Comparison of ENCODE assay signal across 8 cellular contexts in the genomic region with DNA sequence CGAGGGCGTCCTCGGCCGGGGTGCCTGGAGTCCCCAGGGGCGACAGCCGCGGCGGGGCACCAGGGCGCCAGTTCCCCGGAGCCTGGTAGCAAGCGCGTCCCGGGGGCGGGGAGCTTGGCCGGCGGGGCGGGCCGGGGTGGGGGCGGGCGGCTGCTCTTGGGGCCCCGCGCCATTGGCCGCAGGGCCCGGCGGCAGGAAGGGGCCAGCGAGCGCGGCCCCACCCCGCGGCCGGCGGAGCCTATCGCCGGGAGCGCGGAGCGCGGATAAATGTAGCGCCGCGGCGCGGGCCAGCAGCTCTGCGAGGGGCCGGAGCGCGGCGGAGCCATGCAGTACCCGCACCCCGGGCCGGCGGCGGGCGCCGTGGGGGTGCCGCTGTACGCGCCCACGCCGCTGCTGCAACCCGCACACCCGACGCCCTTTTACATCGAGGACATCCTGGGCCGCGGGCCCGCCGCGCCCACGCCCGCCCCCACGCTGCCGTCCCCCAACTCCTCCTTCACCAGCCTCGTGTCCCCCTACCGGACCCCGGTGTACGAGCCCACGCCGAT. TPM values are rescaled to one million over a fixed set of nuclear protein-coding genes. Genes with fewer than 3 reads are reported as not detected.
DNase-seq lines count a peak whose midpoint lies in the region; ATAC-seq and TF ChIP-seq lines count a peak whose summit lies in the region.

A gene (plus strand): TSS at position 293 of the 548 bp plus-strand sequence. CDS start 32 bp downstream, at position 325.

- no peak within 1 kb of the TSS for H2BK5ac ChIP-seq in mesenchymal stem cell (ENCODE audit: low read depth, low read length, poor library complexity, severe bottlenecking)

- in situ Hi-C loops in endometrial microvascular endothelial cells (cut with HindIII; ENCODE audit: inconsistent ontology term, low pct_unique_long_range_greater_than_20kb, low sequenced_read_pairs) = loop anchor here (10.0 kb wide), 1 partner anchor 135 kb away; no protein-coding TSS in a partner anchor

- peak within 1 kb of the TSS; percentile 2 to 91 for H3K4ac ChIP-seq in mesenchymal stem cell (ENCODE audit: low read depth in 1 of 2, low read length in 2 of 2)

- peak within 1 kb of the TSS; percentile 95 for H4K91ac ChIP-seq in mesenchymal stem cell (ENCODE audit: low read length)

- H2AK5ac ChIP-seq in mesenchymal stem cell (ENCODE audit: low read length, severe bottlenecking) = no peak within 1 kb of the TSS

- H3K27me3 ChIP-seq in mesenchymal stem cell (ENCODE audit: control insufficient read depth in 1 of 2, insufficient read depth in 1 of 2, low read length in 2 of 2) (peaks cover 37 to 86% of the 10 kb centered on the region in 2 experiments), thymus (ENCODE audit: control insufficient read depth, insufficient read depth) (peaks cover 51% of the 10 kb centered on the region)

- peak within 1 kb of the TSS; percentile 66 to 92 for H3K18ac ChIP-seq in mesenchymal stem cell (ENCODE audit: low read depth in 1 of 2, low read length in 2 of 2)

- H3K27ac ChIP-seq in VCaP (peak within 1 kb of the TSS; percentile 82), mesenchymal stem cell (ENCODE audit: low read length, poor library complexity, severe bottlenecking) (no peak within 1 kb of the TSS), thymus (ENCODE audit: low read depth) (peak within 1 kb of the TSS; percentile 10)

- H2BK120ac ChIP-seq in mesenchymal stem cell (ENCODE audit: low read depth, low read length) = peak within 1 kb of the TSS; percentile 91

- ATAC-seq in GM21390 (IDR thresholded peaks at IDR 0.05; ENCODE audit: unreplicated experiment) (peak; percentile 53), HG02938 (IDR thresholded peaks at IDR 0.05; ENCODE audit: unreplicated experiment) (no peak)

- H3K36me3 ChIP-seq in mesenchymal stem cell (ENCODE audit: control insufficient read depth in 1 of 2, insufficient read depth in 2 of 2, low read depth in 1 of 2, low read length in 2 of 2) (peaks cover 0 to 3% of the 10 kb centered on the region in 2 experiments), thymus (ENCODE audit: control insufficient read depth, insufficient read depth) (no peaks in the 10 kb centered on the region)

- peak within 1 kb of the TSS; percentile 13 to 28 for H2BK12ac ChIP-seq in mesenchymal stem cell (ENCODE audit: low read length in 2 of 2)

- H3K4me3 ChIP-seq in LNCaP clone FGC (ENCODE audit: low read depth, low read length) (peak within 1 kb of the TSS; percentile 37), mesenchymal stem cell (ENCODE audit: insufficient read depth in 1 of 2, low read depth in 1 of 2, low read length in 2 of 2) (peak within 1 kb of the TSS; percentile 65 to 72), thymus (ENCODE audit: low read length) (peak within 1 kb of the TSS; percentile 57)

- TF ChIP-seq CTCF in LNCaP clone FGC (IDR thresholded peaks at IDR 0.05; ENCODE audit: control insufficient read depth, extremely low read depth, insufficient read depth) = no peak
- no peak for TF ChIP-seq CTCF in VCaP (conservative IDR thresholded peaks at IDR 0.05)

- H3K4me1 ChIP-seq in mesenchymal stem cell (ENCODE audit: control insufficient read depth, insufficient read depth, low read depth, low read length) (peaks cover 17% of the 10 kb centered on the region), thymus (ENCODE audit: control insufficient read depth, insufficient read depth, low read length) (peaks cover 8% of the 10 kb centered on the region)

- peak within 1 kb of the TSS in 1 of 2 experiments; percentile 90 for H3K14ac ChIP-seq in mesenchymal stem cell (ENCODE audit: low read length in 2 of 2)

- peak within 1 kb of the TSS; percentile 88 for H4K8ac ChIP-seq in mesenchymal stem cell (ENCODE audit: low read length)

- no peaks in the 10 kb centered on the region for H3K79me1 ChIP-seq in mesenchymal stem cell (replicated peaks; ENCODE audit: low read length, poor library complexity, severe bottlenecking)

- H3K9me3 ChIP-seq in mesenchymal stem cell (ENCODE audit: control insufficient read depth, low read length) = peaks cover 16% of the 10 kb centered on the region
- H3K9me3 ChIP-seq in thymus (ENCODE audit: control insufficient read depth) = no peaks in the 10 kb centered on the region

- no peak within 1 kb of the TSS for H3K9ac ChIP-seq in mesenchymal stem cell (ENCODE audit: low read length)

- DNase-seq in DMS53 (lab: John Stamatoyannopoulos, UW) = peak; percentile 93
- DNase-seq in LNCaP clone FGC (ENCODE audit: low read depth) = no peak
- peak; percentile 78 for DNase-seq in mesenchymal stem cell

- WGBS in mesenchymal stem cell = under 1% methylated on average over 38 of the region's 79 CpGs
- WGBS in thymus = under 1% methylated on average over 79 of the region's 79 CpGs

- H3K4me2 ChIP-seq in mesenchymal stem cell (ENCODE audit: low read length, poor library complexity, severe bottlenecking) = peak within 1 kb of the TSS; percentile 77

- peak within 1 kb of the TSS in 1 of 2 experiments; percentile 85 for H3K23ac ChIP-seq in mesenchymal stem cell (ENCODE audit: low read length in 2 of 2)

- H2BK15ac ChIP-seq in mesenchymal stem cell (ENCODE audit: low read depth, poor library complexity, severe bottlenecking) = peak within 1 kb of the TSS; percentile 98

- peak within 1 kb of the TSS; percentile 94 for H2AFZ ChIP-seq in mesenchymal stem cell (ENCODE audit: low read depth, low read length)

RNA-seq across cellular contexts. Expression of the gene that starts here (rescaled TPM):
- 55.0 TPM for total RNA-seq in endometrial microvascular endothelial cells (ENCODE audit: inconsistent ontology term)
- polyA plus RNA-seq in mesenchymal stem cell (2013, experiment 1 of 2) = 9.0 TPM
- 8.7 TPM for polyA plus RNA-seq in mesenchymal stem cell (2013, experiment 2 of 2)
- 13.5 TPM for polyA plus RNA-seq in thymus
